8 cellular contexts compared by ENCODE assay signal in the genomic region with DNA sequence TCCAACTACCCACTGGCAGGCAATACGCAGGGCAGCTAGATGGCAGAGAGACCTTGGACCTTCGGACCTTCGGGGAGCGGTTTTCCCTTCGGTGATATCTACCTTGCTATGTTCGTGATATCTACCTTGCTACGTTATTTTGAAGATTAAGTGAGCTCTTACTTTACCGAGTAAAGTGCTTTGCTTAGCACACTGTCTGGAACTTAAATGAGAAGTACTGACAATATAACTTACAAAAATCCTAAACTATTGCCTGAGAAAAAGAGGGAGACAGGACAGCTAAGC. TPM values are rescaled to one million over a fixed set of nuclear protein-coding genes. Genes with fewer than 3 reads are reported as not detected.
DNase-seq lines count a peak whose midpoint lies in the region; ATAC-seq and TF ChIP-seq lines count a peak whose summit lies in the region.

No MANE protein-coding gene starts in this region.

- no peaks in the 10 kb centered on the region for H3K9me3 ChIP-seq in CD8-positive, alpha-beta T cell (ENCODE audit: low read length)
- H3K9me3 ChIP-seq in uterus: no peaks in the 10 kb centered on the region

- no peaks in the 10 kb centered on the region for H3K9me3 Mint-ChIP-seq in CD8-positive, alpha-beta T cell

- H3K36me3 ChIP-seq in CD8-positive, alpha-beta T cell (ENCODE audit: insufficient read depth, low read length): no peaks in the 10 kb centered on the region
- no peaks in the 10 kb centered on the region for H3K36me3 ChIP-seq in uterus

- 3 to 9% (median 5%) methylated on average over 8 of the region's 8 CpGs for WGBS in adipose tissue, 3 donors
- WGBS in lower leg skin, 2 donors: 1 to 2% methylated on average over 8 of the region's 8 CpGs

- peak overlapping the region; percentile 69 for H3K4me3 ChIP-seq in CD8-positive, alpha-beta T cell (ENCODE audit: low read depth, low read length)
- H3K4me3 ChIP-seq in lower leg skin (ENCODE audit: low read depth, poor library complexity, severe bottlenecking): peak overlapping the region; percentile 60
- H3K4me3 ChIP-seq in uterus: peak overlapping the region; percentile 65 to 84

- H3K4me1 ChIP-seq in CD8-positive, alpha-beta T cell (ENCODE audit: insufficient read depth, low read length): peaks cover 24% of the 10 kb centered on the region
- H3K4me1 ChIP-seq in uterus: peaks cover 0 to 4% of the 10 kb centered on the region in 2 donors

- H3K27me3 ChIP-seq in CD8-positive, alpha-beta T cell (ENCODE audit: insufficient read depth, low read length): no peaks in the 10 kb centered on the region
- no peaks in the 10 kb centered on the region for H3K27me3 ChIP-seq in uterus

- TF ChIP-seq POLR2A in lower leg skin (IDR thresholded peaks at IDR 0.05) (no peak), uterus (IDR thresholded peaks at IDR 0.05) (no peak)

- H3K27me3 Mint-ChIP-seq in CD8-positive, alpha-beta T cell (ENCODE audit: low read depth): no peaks in the 10 kb centered on the region

- ATAC-seq in CD8-positive, alpha-beta T cell: no peak
- peak; percentile 14 for ATAC-seq in HG02763 (IDR thresholded peaks at IDR 0.05; ENCODE audit: unreplicated experiment)

- H3K27ac Mint-ChIP-seq in CD8-positive, alpha-beta T cell: peak overlapping the region; percentile 100

- CTCF ChIA-PET in CD8-positive, alpha-beta T cell (lab: Charles Lee): interaction anchor here (0.9 to 2.3 kb wide), 4 partner anchors 10 to 127 kb away, joined by 3 to 10 read pairs (median 6); no protein-coding TSS in a partner anchor

- peak overlapping the region; percentile 99 for H3K27ac ChIP-seq in CD8-positive, alpha-beta T cell (ENCODE audit: low read depth, low read length)
- peak overlapping the region; percentile 100 for H3K27ac ChIP-seq in adipose tissue (ENCODE audit: low read depth, low read length)
- peak overlapping the region; percentile 100 for H3K27ac ChIP-seq in uterus

- H3K4me1 Mint-ChIP-seq in CD8-positive, alpha-beta T cell (ENCODE audit: low read depth): peaks cover 33% of the 10 kb centered on the region

- peaks cover 10% of the 10 kb centered on the region for H3K36me3 Mint-ChIP-seq in CD8-positive, alpha-beta T cell

- H3K4me3 Mint-ChIP-seq in CD8-positive, alpha-beta T cell: peak overlapping the region; percentile 99

- intact Hi-C loops in CD8-positive, alpha-beta T cell (cut with DNase I, micrococcal nuclease): loop anchor here (1.0 to 2.0 kb wide), 4 partner anchors 66 to 311 kb away; a partner anchor contains a TSS
- intact Hi-C loops in lower leg skin (cut with DNase I; ENCODE audit: low total_unique reads): loop anchor here (10.0 kb wide), 1 partner anchor 61 kb away; a partner anchor contains a TSS
- intact Hi-C loops in uterus (cut with DNase I; ENCODE audit: low total_unique reads): loop anchor here (2.0 kb wide), 1 partner anchor 67 kb away; no protein-coding TSS in a partner anchor

- DNase-seq in CD8-positive, alpha-beta T cell: no peak
- DNase-seq in lower leg skin (ENCODE audit: low spot score in 2 of 2) (no peak), uterus (no peak), globus pallidus (ENCODE audit: low spot score) (no peak), epidermal melanocyte (ENCODE audit: insufficient read length, low spot score) (no peak), CD1c-positive myeloid dendritic cell (ENCODE audit: extremely low spot score) (no peak)

- POLR2A ChIA-PET in CD8-positive, alpha-beta T cell (lab: Charles Lee): interaction anchor here (0.9 to 4.1 kb wide), 10 partner anchors 11 to 129 kb away, joined by 3 to 25 read pairs (median 5); a partner anchor contains a TSS

- TF ChIP-seq CTCF in CD8-positive, alpha-beta T cell (IDR thresholded peaks at IDR 0.05): no peak
- TF ChIP-seq CTCF in lower leg skin (IDR thresholded peaks at IDR 0.05): no peak
- no peak for TF ChIP-seq CTCF in uterus (IDR thresholded peaks at IDR 0.05)

RNA-seq across cellular contexts. Expression of a gene that starts 1.0 kb away (rescaled TPM):
- 1 to 10 TPM; 9.2 TPM for total RNA-seq in CD8-positive, alpha-beta T cell
- polyA plus RNA-seq in adipose tissue: 1 to 10 TPM; 1.4 to 2.5 (median 1.8) TPM
- total RNA-seq in lower leg skin: 10 to 100 TPM in 2 of 4 donors, 1 to 10 TPM in 2; 6.7 to 13.0 (median 9.1) TPM
- 10 to 100 TPM in 1 of 4 donors, 1 to 10 TPM in 2, under 1 TPM in 1; 0.29 to 18.6 (median 6.7) TPM for total RNA-seq in uterus
